In genomic region chr15:51288143-51289065, GRCh38 we compare ENCODE assay signal across 27 cellular contexts. TPM values are rescaled to one million over a fixed set of nuclear protein-coding genes. Genes with fewer than 3 reads are reported as not detected.
DNase-seq lines count a peak whose midpoint lies in the region; ATAC-seq and TF ChIP-seq lines count a peak whose summit lies in the region.
"Had no signal": no experiment of that assay in that cellular context is flagged by ENCODE, and none has a peak within 500 bp of the region (broad histone marks: within the 10 kb centered on the region; RNA-seq: fewer than 3 reads in every experiment).

No MANE protein-coding gene starts in this region.

- H3K4me1 ChIP-seq in trophoblast cell (ENCODE audit: control insufficient read depth in 1 of 2, insufficient read depth in 2 of 2, low read length in 2 of 2), result peaks cover 25 to 29% of the 10 kb centered on the region in 2 experiments
- H3K4me1 ChIP-seq: pancreas, right atrium auricular region had no signal

- H3K9me3 ChIP-seq in trophoblast cell (ENCODE audit: insufficient read depth, low read depth, low read length), result peaks cover 5% of the 10 kb centered on the region
- H3K9me3 ChIP-seq: pancreas, right atrium auricular region had no signal

- H3K79me2 ChIP-seq in trophoblast cell (ENCODE audit: control insufficient read depth, insufficient read depth, low read length, poor library complexity), result peaks cover 3% of the 10 kb centered on the region

- peak overlapping the region; percentile 1 for H2AFZ ChIP-seq in trophoblast cell (ENCODE audit: insufficient read depth, low read length, poor library complexity)
- H2AFZ ChIP-seq: GM23338 had no signal

- peak overlapping the region; percentile 89 for H4K91ac ChIP-seq in trophoblast cell (ENCODE audit: low read depth, low read length)

- H3K4me3 ChIP-seq in cardiac fibroblast (replicated peaks in 1 of 2; ENCODE audit: low read depth in 2 of 2, low read length in 2 of 2) (no peak overlapping the region), trophoblast cell (ENCODE audit: low read depth, low read length) (no peak overlapping the region)
- H3K4me3 ChIP-seq: BLaER1, GM23338, pancreas, right atrium auricular region had no signal

- H2BK12ac ChIP-seq in trophoblast cell (ENCODE audit: low read length), result peak overlapping the region; percentile 88

- peak overlapping the region; percentile 8 for H3K14ac ChIP-seq in trophoblast cell (ENCODE audit: low read length)

- no peaks in the 10 kb centered on the region for H3K4me1 Mint-ChIP-seq in activated CD4-positive, alpha-beta T cell treated with anti-CD3 and anti-CD28 coated beads, Interleukin-2, amount 10 ng/mL, durations not matched to agents 7 days and 5 days
- H3K4me1 Mint-ChIP-seq in stimulated activated naive B cell treated with anti-CD40 and anti-IgM and Interleukin-4, amounts not matched to agents 10 μg/mL and 1 μg/mL and 100 μg/mL, for 72 hours, result no peaks in the 10 kb centered on the region
- H3K4me1 Mint-ChIP-seq: activated CD8-positive, alpha-beta memory T cell treated with anti-CD3 and anti-CD28 coated beads, Interleukin-2, amount 10 ng/mL, durations not matched to agents 7 days and 5 days; GM23338; WTC11 had no signal

- no peak overlapping the region for H4K12ac ChIP-seq in trophoblast cell (ENCODE audit: low read depth, low read length)

- H4K8ac ChIP-seq in trophoblast cell (ENCODE audit: low read depth, low read length), result peak overlapping the region; percentile 36

- peaks cover 0 to 2% of the 10 kb centered on the region in 2 experiments for H3K36me3 ChIP-seq in trophoblast cell (ENCODE audit: control insufficient read depth in 1 of 2, insufficient read depth in 2 of 2, low read length in 2 of 2)
- H3K36me3 ChIP-seq: BLaER1, brain microvascular endothelial cell, pancreas, right atrium auricular region had no signal

- no peak for TF ChIP-seq CTCF in cardiac fibroblast (IDR thresholded peaks at IDR 0.05; ENCODE audit: low read depth, low read length)

- ATAC-seq in left colon, result peak; percentile 96
- ATAC-seq in GM18861 (IDR thresholded peaks at IDR 0.05; ENCODE audit: unreplicated experiment), result no peak
- no peak for ATAC-seq in stimulated activated naive B cell treated with anti-CD40 and anti-IgM and Interleukin-4, amounts not matched to agents 10 μg/mL and 1 μg/mL and 100 μg/mL, for 72 hours (replicated peaks)
- ATAC-seq: activated CD8-positive, alpha-beta memory T cell treated with anti-CD3 and anti-CD28 coated beads, Interleukin-2, amount 10 ng/mL, durations not matched to agents 7 days and 5 days; activated T-cell treated with anti-CD3 and anti-CD28 coated beads, Interleukin-2, amount 50 U/mL, for 72 hours; GM23338; natural killer cell treated with Interleukin-12 subunit alpha and Interleukin-12 subunit beta and Interleukin-15 and Interleukin-18, amount 100 ng/mL, for 72 hours; pancreas; WTC11 had no signal

- peak overlapping the region; percentile 76 for H3K27ac ChIP-seq in trophoblast cell (ENCODE audit: low read depth, low read length)
- H3K27ac ChIP-seq: BLaER1, brain microvascular endothelial cell, pancreas, right atrium auricular region had no signal

- H2BK5ac ChIP-seq in trophoblast cell (ENCODE audit: low read depth, low read length, poor library complexity), result peak overlapping the region; percentile 80

- peaks cover 17% of the 10 kb centered on the region for H3K79me1 ChIP-seq in trophoblast cell (ENCODE audit: low read length)

- H3K4me2 ChIP-seq in trophoblast cell (ENCODE audit: low read length), result peak overlapping the region; percentile 45
- H3K4me2 ChIP-seq: BLaER1, GM23338 had no signal

- no peak overlapping the region for H3K4me3 Mint-ChIP-seq in activated CD4-positive, alpha-beta T cell treated with anti-CD3 and anti-CD28 coated beads, Interleukin-2, amount 10 ng/mL, durations not matched to agents 7 days and 5 days
- no peak overlapping the region for H3K4me3 Mint-ChIP-seq in stimulated activated naive B cell treated with anti-CD40 and anti-IgM and Interleukin-4, amounts not matched to agents 10 μg/mL and 1 μg/mL and 100 μg/mL, for 72 hours
- H3K4me3 Mint-ChIP-seq: activated CD8-positive, alpha-beta memory T cell treated with anti-CD3 and anti-CD28 coated beads, Interleukin-2, amount 10 ng/mL, durations not matched to agents 7 days and 5 days; activated T-cell treated with anti-CD3 and anti-CD28 coated beads, Interleukin-2, amount 50 U/mL, for 72 hours; GM23338; HFFc6; natural killer cell treated with Interleukin-12 subunit alpha and Interleukin-12 subunit beta and Interleukin-15 and Interleukin-18, amount 100 ng/mL, for 72 hours; WTC11 had no signal

- WGBS in trophoblast cell (ENCODE audit: extremely low coverage, insufficient coverage, insufficient read length), result no CpG with 5 or more reads among the region's 13 CpGs

- peak overlapping the region; percentile 70 for H2BK120ac ChIP-seq in trophoblast cell (ENCODE audit: insufficient read depth, low read length, poor library complexity)

- peak overlapping the region; percentile 59 for H3K18ac ChIP-seq in trophoblast cell (ENCODE audit: low read length)

- no peaks in the 10 kb centered on the region for H3K9me3 Mint-ChIP-seq in activated CD4-positive, alpha-beta T cell treated with anti-CD3 and anti-CD28 coated beads, Interleukin-2, amount 10 ng/mL, durations not matched to agents 7 days and 5 days
- peaks cover 0 to under 1% of the 10 kb centered on the region in 2 donors for H3K9me3 Mint-ChIP-seq in stimulated activated naive B cell treated with anti-CD40 and anti-IgM and Interleukin-4, amounts not matched to agents 10 μg/mL and 1 μg/mL and 100 μg/mL, for 72 hours
- H3K9me3 Mint-ChIP-seq: HFFc6; natural killer cell treated with Interleukin-12 subunit alpha and Interleukin-12 subunit beta and Interleukin-15 and Interleukin-18, amount 100 ng/mL, for 72 hours had no signal

- no peak overlapping the region for H3K23ac ChIP-seq in trophoblast cell (ENCODE audit: low read length)

- peak overlapping the region; percentile 72 for H3K4ac ChIP-seq in trophoblast cell (ENCODE audit: low read depth, low read length)

- no peaks in the 10 kb centered on the region for H3K27me3 ChIP-seq in trophoblast cell (ENCODE audit: insufficient read depth, low read length)
- H3K27me3 ChIP-seq: BLaER1, pancreas, right atrium auricular region had no signal

- intact Hi-C loops in left colon (cut with DNase I, micrococcal nuclease), result loop anchor here in 1 of 2 donors (5.0 kb wide), 1 partner anchor 94 kb away; no protein-coding TSS in a partner anchor

- peak; percentile 33 for DNase-seq in HCEC 1CT
- peak; percentile 44 to 64 for DNase-seq in cardiac fibroblast (ENCODE audit: low read depth in 2 of 2)
- peak; percentile 27 to 34 for DNase-seq in left colon
- DNase-seq in trophoblast cell, result peak in 1 of 2 donors; percentile 44
- DNase-seq in activated CD4-positive, alpha-beta T cell treated with anti-CD3 and anti-CD28 coated beads, Interleukin-2, amount 10 ng/mL, durations not matched to agents 7 days and 5 days, result no peak
- DNase-seq in activated CD4-positive, alpha-beta T cell treated with anti-CD3 and anti-CD28 coated beads, Interleukin-2, amount 50 U/mL, for 1 hour, result no peak
- no peak for DNase-seq in stimulated activated naive B cell treated with anti-CD40 and anti-IgM and Interleukin-4, amounts not matched to agents 10 μg/mL and 1 μg/mL and 100 μg/mL, for 72 hours
- DNase-seq: activated CD8-positive, alpha-beta memory T cell treated with anti-CD3 and anti-CD28 coated beads, Interleukin-2, amount 10 ng/mL, durations not matched to agents 7 days and 5 days; activated naive CD4-positive, alpha-beta T cell treated with Interleukin-2 at 50 U/mL for 16 hours; activated T-cell treated with anti-CD3 and anti-CD28 coated beads, Interleukin-2, amount 50 U/mL, for 72 hours; brain microvascular endothelial cell; HFFc6; NCI-H1105 treated with DMSO at 0.1 percent for 48 hours; NCI-H2029 treated with DMSO at 0.1 percent for 48 hours; NCI-H345; pancreas; SIG-M5; stimulated activated CD4-positive, alpha-beta T cell treated with anti-CD3 and anti-CD28 coated beads, Interleukin-4, amount 100 ng/mL, for 1 hour; substantia nigra; T1000 had no signal

- H2AK5ac ChIP-seq in trophoblast cell (ENCODE audit: low read length), result peak overlapping the region; percentile 8

- CTCF ChIA-PET in activated CD4-positive, alpha-beta T cell treated with anti-CD3 and anti-CD28 coated beads, Interleukin-2, amount 10 ng/mL, durations not matched to agents 7 days and 5 days (lab: Charles Lee), result no interaction called here

- peaks cover 9% of the 10 kb centered on the region for H3K27me3 Mint-ChIP-seq in activated CD4-positive, alpha-beta T cell treated with anti-CD3 and anti-CD28 coated beads, Interleukin-2, amount 10 ng/mL, durations not matched to agents 7 days and 5 days
- H3K27me3 Mint-ChIP-seq in stimulated activated naive B cell treated with anti-CD40 and anti-IgM and Interleukin-4, amounts not matched to agents 10 μg/mL and 1 μg/mL and 100 μg/mL, for 72 hours, result peaks cover 4 to 14% of the 10 kb centered on the region in 2 donors

- no peaks in the 10 kb centered on the region for H3K36me3 Mint-ChIP-seq in activated CD4-positive, alpha-beta T cell treated with anti-CD3 and anti-CD28 coated beads, Interleukin-2, amount 10 ng/mL, durations not matched to agents 7 days and 5 days (ENCODE audit: low read depth)
- no peaks in the 10 kb centered on the region for H3K36me3 Mint-ChIP-seq in stimulated activated naive B cell treated with anti-CD40 and anti-IgM and Interleukin-4, amounts not matched to agents 10 μg/mL and 1 μg/mL and 100 μg/mL, for 72 hours
- H3K36me3 Mint-ChIP-seq: activated CD8-positive, alpha-beta memory T cell treated with anti-CD3 and anti-CD28 coated beads, Interleukin-2, amount 10 ng/mL, durations not matched to agents 7 days and 5 days; natural killer cell treated with Interleukin-12 subunit alpha and Interleukin-12 subunit beta and Interleukin-15 and Interleukin-18, amount 100 ng/mL, for 72 hours had no signal

- H3K9ac ChIP-seq in trophoblast cell (ENCODE audit: low read length), result no peak overlapping the region
- H3K9ac ChIP-seq: BLaER1 had no signal

- no peak overlapping the region for H3K27ac Mint-ChIP-seq in activated CD4-positive, alpha-beta T cell treated with anti-CD3 and anti-CD28 coated beads, Interleukin-2, amount 10 ng/mL, durations not matched to agents 7 days and 5 days
- no peak overlapping the region for H3K27ac Mint-ChIP-seq in stimulated activated naive B cell treated with anti-CD40 and anti-IgM and Interleukin-4, amounts not matched to agents 10 μg/mL and 1 μg/mL and 100 μg/mL, for 72 hours
- H3K27ac Mint-ChIP-seq: activated CD8-positive, alpha-beta memory T cell treated with anti-CD3 and anti-CD28 coated beads, Interleukin-2, amount 10 ng/mL, durations not matched to agents 7 days and 5 days; activated T-cell treated with anti-CD3 and anti-CD28 coated beads, Interleukin-2, amount 50 U/mL, for 72 hours; GM23338; HFFc6; natural killer cell treated with Interleukin-12 subunit alpha and Interleukin-12 subunit beta and Interleukin-15 and Interleukin-18, amount 100 ng/mL, for 72 hours; WTC11 had no signal

- POLR2A ChIA-PET in activated CD4-positive, alpha-beta T cell treated with anti-CD3 and anti-CD28 coated beads, Interleukin-2, amount 10 ng/mL, durations not matched to agents 7 days and 5 days (lab: Charles Lee), result no interaction called here

RNA-seq across cellular contexts. Expression of gene CYP19A1, which starts 50.0 kb away (rescaled TPM):
- under 1 TPM in 1 of 2 donors, not detected in 1; 0.22 TPM for total RNA-seq in left colon
- polyA plus RNA-seq in trophoblast cell (2013), result 819 and 922 TPM in 2 replicates
- total RNA-seq in activated CD4-positive, alpha-beta T cell treated with anti-CD3 and anti-CD28 coated beads, Interleukin-2, amount 10 ng/mL, durations not matched to agents 7 days and 5 days, result not detected
- total RNA-seq: activated T-cell treated with anti-CD3 and anti-CD28 coated beads, Interleukin-2, amount 50 U/mL, for 72 hours; chondrocyte; GM23338; natural killer cell treated with Interleukin-12 subunit alpha and Interleukin-12 subunit beta and Interleukin-15 and Interleukin-18, amount 100 ng/mL, for 72 hours; WTC11 had no signal

RNA-seq across cellular contexts. Expression of gene GLDN, which starts 53.1 kb away (rescaled TPM):
- total RNA-seq in left colon, result 10 to 100 TPM in 1 of 2 donors, 1 to 10 TPM in 1; 3.2 to 21.5 TPM
- 10.9 and 12.0 TPM in 2 replicates for polyA plus RNA-seq in trophoblast cell (2013)
- total RNA-seq in activated CD4-positive, alpha-beta T cell treated with anti-CD3 and anti-CD28 coated beads, Interleukin-2, amount 10 ng/mL, durations not matched to agents 7 days and 5 days, result not detected
- total RNA-seq: activated CD8-positive, alpha-beta memory T cell treated with anti-CD3 and anti-CD28 coated beads, Interleukin-2, amount 10 ng/mL, durations not matched to agents 7 days and 5 days; activated T-cell treated with anti-CD3 and anti-CD28 coated beads, Interleukin-2, amount 50 U/mL, for 72 hours; HFFc6; natural killer cell treated with Interleukin-12 subunit alpha and Interleukin-12 subunit beta and Interleukin-15 and Interleukin-18, amount 100 ng/mL, for 72 hours had no signal

Comparison
In these comparisons a context has a peak if more than half of its experiments do, and no peak if none do; other contexts are left out.
1. DNase-seq: peak in HCEC 1CT (single experiment), cardiac fibroblast (2 of 2) and left colon (2 of 2); none in activated CD4-positive, alpha-beta T cell treated with anti-CD3 and anti-CD28 coated beads, Interleukin-2, amount 10 ng/mL, durations not matched to agents 7 days and 5 days (single experiment), activated CD4-positive, alpha-beta T cell treated with anti-CD3 and anti-CD28 coated beads, Interleukin-2, amount 50 U/mL, for 1 hour (single experiment) and stimulated activated naive B cell treated with anti-CD40 and anti-IgM and Interleukin-4, amounts not matched to agents 10 μg/mL and 1 μg/mL and 100 μg/mL, for 72 hours (single experiment).
2. RNA of gene GLDN, which starts 53.1 kb away (total RNA-seq): 3.2 to 21.5 TPM in left colon; not detected in activated CD4-positive, alpha-beta T cell treated with anti-CD3 and anti-CD28 coated beads, Interleukin-2, amount 10 ng/mL, durations not matched to agents 7 days and 5 days; every median in the first group is over 4 times any median in the second.